ENCODE assay signal across 1 cellular context in genomic region chr1:92921031-92922023, GRCh38.
TF ChIP-seq lines count a peak whose summit lies in the region.

No MANE protein-coding gene starts in this region.

TF ChIP-seq in A549, 52 proteins besides CTCF, POLR2A, EP300 and RAD21 (continued from another document):
- TF ChIP-seq HMGXB4 (CRISPR knock-in tag; IDR thresholded peaks at IDR 0.05; ENCODE audit: borderline replicate concordance) = no peak
- no peak for TF ChIP-seq TFCP2L1 (CRISPR knock-in tag; IDR thresholded peaks at IDR 0.05)
- no peak for TF ChIP-seq JUN (IDR thresholded peaks at IDR 0.05)
- TF ChIP-seq NFE2L2 (conservative IDR thresholded peaks at IDR 0.05; ENCODE audit: low read length) = no peak
- no peak for TF ChIP-seq MAX (IDR thresholded peaks at IDR 0.05)
- TF ChIP-seq PBX3 (IDR thresholded peaks at IDR 0.05) = no peak
- TF ChIP-seq TP53 (CRISPR knock-in tag; IDR thresholded peaks at IDR 0.05) = no peak
- no peak for TF ChIP-seq BCL3 (IDR thresholded peaks at IDR 0.05)
- TF ChIP-seq ZNF302 (CRISPR knock-in tag; IDR thresholded peaks at IDR 0.05) = no peak
- TF ChIP-seq MYC (IDR thresholded peaks at IDR 0.05; ENCODE audit: borderline replicate concordance, low read length) = no peak
- no peak for TF ChIP-seq FOSB (CRISPR knock-in tag; IDR thresholded peaks at IDR 0.05)
- TF ChIP-seq ESRRA (IDR thresholded peaks at IDR 0.05; ENCODE audit: borderline replicate concordance, low read length) = no peak
- TF ChIP-seq CBX8 (IDR thresholded peaks at IDR 0.05) = no peak
- no peak for TF ChIP-seq ZSCAN20 (CRISPR knock-in tag; IDR thresholded peaks at IDR 0.05)
- no peak for TF ChIP-seq USF2 (IDR thresholded peaks at IDR 0.05)
- no peak for TF ChIP-seq FOXS1 (CRISPR knock-in tag; IDR thresholded peaks at IDR 0.05)
